Comparison of ENCODE assay signal across 8 cellular contexts in genomic region chr15:70741107-70741511, GRCh38. TPM values are rescaled to one million over a fixed set of nuclear protein-coding genes. Genes with fewer than 3 reads are reported as not detected.
DNase-seq lines count a peak whose midpoint lies in the region; ATAC-seq, FAIRE-seq and TF ChIP-seq lines count a peak whose summit lies in the region.

No MANE protein-coding gene starts in this region.

- H3K27me3 ChIP-seq in endothelial cell of umbilical vein (ENCODE audit: control insufficient read depth in 2 of 2, insufficient read depth in 2 of 2, low read length in 2 of 2) (no peaks in the 10 kb centered on the region), dorsolateral prefrontal cortex (no peaks in the 10 kb centered on the region)
- H3K27me3 ChIP-seq in naive thymus-derived CD4-positive, alpha-beta T cell (ENCODE audit: control insufficient read depth in 2 of 2, insufficient read depth in 2 of 2, low read length in 2 of 2): no peaks in the 10 kb centered on the region
- H3K27me3 ChIP-seq in CD8-positive, alpha-beta memory T cell (ENCODE audit: insufficient read depth, low read length, poor library complexity, severe bottlenecking): no peaks in the 10 kb centered on the region

- dilution Hi-C loops in endothelial cell of umbilical vein (cut with MboI; ENCODE audit: extremely low pct_ligation_motif_present, low sequenced_read_pairs): no loop called here

- peaks cover 0 to 3% (median 0%) of the 10 kb centered on the region in 7 donors for H3K4me1 Mint-ChIP-seq in naive thymus-derived CD4-positive, alpha-beta T cell
- no peaks in the 10 kb centered on the region for H3K4me1 Mint-ChIP-seq in CD8-positive, alpha-beta memory T cell

- H3K36me3 Mint-ChIP-seq in naive thymus-derived CD4-positive, alpha-beta T cell: no peaks in the 10 kb centered on the region
- no peaks in the 10 kb centered on the region for H3K36me3 Mint-ChIP-seq in CD8-positive, alpha-beta memory T cell

- DNase-seq in AG10803 (ENCODE audit: low read depth) (peak; percentile 90), NCI-H2029 treated with DMSO at 0.1 percent for 48 hours (lab: John Stamatoyannopoulos, UW) (peak; percentile 11), endothelial cell of umbilical vein (ENCODE audit: low read depth, low spot score) (peak; percentile 78), iPS-NIHi7 (ENCODE audit: extremely low spot score) (no peak), dorsolateral prefrontal cortex (no peak)
- DNase-seq in naive thymus-derived CD4-positive, alpha-beta T cell: no peak
- DNase-seq in CD8-positive, alpha-beta memory T cell: no peak

- H3K4me3 Mint-ChIP-seq in naive thymus-derived CD4-positive, alpha-beta T cell: no peak overlapping the region
- no peak overlapping the region for H3K4me3 Mint-ChIP-seq in CD8-positive, alpha-beta memory T cell

- ATAC-seq in naive thymus-derived CD4-positive, alpha-beta T cell: peak; percentile 20
- ATAC-seq in GM21447 (IDR thresholded peaks at IDR 0.05; ENCODE audit: unreplicated experiment): no peak

- H3K9me3 Mint-ChIP-seq in naive thymus-derived CD4-positive, alpha-beta T cell: peaks cover 0 to 2% (median 0%) of the 10 kb centered on the region in 11 donors
- no peaks in the 10 kb centered on the region for H3K9me3 Mint-ChIP-seq in CD8-positive, alpha-beta memory T cell

- BruUV-seq in endothelial cell of umbilical vein (replicated peaks; lab: Mats Ljungman, UMichigan): no TSS peak

- H3K4me2 ChIP-seq in endothelial cell of umbilical vein (ENCODE audit: insufficient read depth, low read length): peak overlapping the region; percentile 72

- no peaks in the 10 kb centered on the region for H4K20me1 ChIP-seq in endothelial cell of umbilical vein (replicated peaks; ENCODE audit: control insufficient read depth, extremely low read depth, insufficient read depth, low read length)

- intact Hi-C loops in endothelial cell of umbilical vein (cut with micrococcal nuclease) (loop anchor here (1.0 kb wide), 1 partner anchor 21 kb away; no protein-coding TSS in a partner anchor), dorsolateral prefrontal cortex (cut with DNase I) (no loop called here)
- intact Hi-C loops in naive thymus-derived CD4-positive, alpha-beta T cell (cut with micrococcal nuclease): no loop called here

- no peaks in the 10 kb centered on the region for H3K36me3 ChIP-seq in endothelial cell of umbilical vein (ENCODE audit: control insufficient read depth in 2 of 2, extremely low read depth in 1 of 2, insufficient read depth in 2 of 2, low read length in 2 of 2)
- H3K36me3 ChIP-seq in naive thymus-derived CD4-positive, alpha-beta T cell (ENCODE audit: control insufficient read depth in 2 of 3, insufficient read depth in 3 of 3, low read length in 3 of 3): no peaks in the 10 kb centered on the region
- no peaks in the 10 kb centered on the region for H3K36me3 ChIP-seq in CD8-positive, alpha-beta memory T cell (ENCODE audit: insufficient read depth, low read length)

- peaks cover 3% of the 10 kb centered on the region for H3K9me1 ChIP-seq in endothelial cell of umbilical vein (replicated peaks; ENCODE audit: control insufficient read depth, extremely low read depth, insufficient read depth, low read length)

- peaks cover 60% of the 10 kb centered on the region for H3K79me2 ChIP-seq in endothelial cell of umbilical vein (ENCODE audit: control insufficient read depth, insufficient read depth, low read length)

- TF ChIP-seq POLR2A in endothelial cell of umbilical vein (IDR thresholded peaks at IDR 0.05; ENCODE audit: low read depth, low read length): no peak

- H3K4me3 ChIP-seq in AG10803 (ENCODE audit: low read length) (no peak overlapping the region), endothelial cell of umbilical vein (replicated peaks in 1 of 3; ENCODE audit: insufficient read depth in 1 of 3, low read depth in 1 of 3, low read length in 3 of 3) (no peak overlapping the region), dorsolateral prefrontal cortex (no peak overlapping the region)
- no peak overlapping the region for H3K4me3 ChIP-seq in naive thymus-derived CD4-positive, alpha-beta T cell (ENCODE audit: low read length)
- no peak overlapping the region for H3K4me3 ChIP-seq in CD8-positive, alpha-beta memory T cell (ENCODE audit: low read length)

- CTCF ChIA-PET in endothelial cell of umbilical vein (lab: Charles Lee): interaction anchor here (1.5 kb wide), 1 partner anchor 71 kb away, joined by 5 read pairs; no protein-coding TSS in a partner anchor
- CTCF ChIA-PET in naive thymus-derived CD4-positive, alpha-beta T cell (lab: Charles Lee): no interaction called here
- CTCF ChIA-PET in CD8-positive, alpha-beta memory T cell (lab: Charles Lee): no interaction called here

- TF ChIP-seq CTCF in AG10803 (conservative IDR thresholded peaks at IDR 0.05; ENCODE audit: low read length): no peak
- TF ChIP-seq CTCF in endothelial cell of umbilical vein (IDR thresholded peaks at IDR 0.05; ENCODE audit: extremely low read depth in 1 of 2, insufficient read depth in 1 of 2, low read depth in 1 of 2, low read length in 2 of 2): no peak
- TF ChIP-seq CTCF in dorsolateral prefrontal cortex (IDR thresholded peaks at IDR 0.05 in 54 of 56, conservative IDR thresholded peaks at IDR 0.05 in 2 of 56; ENCODE audit: low read depth in 1 of 56, partially characterized antibody in 56 of 56): no peak

- no peak overlapping the region for H3K27ac Mint-ChIP-seq in naive thymus-derived CD4-positive, alpha-beta T cell
- H3K27ac Mint-ChIP-seq in CD8-positive, alpha-beta memory T cell: no peak overlapping the region

- peak overlapping the region; percentile 2 for H2AFZ ChIP-seq in endothelial cell of umbilical vein (ENCODE audit: low read depth, low read length)

- POLR2A ChIA-PET in endothelial cell of umbilical vein (lab: Charles Lee): no interaction called here
- POLR2A ChIA-PET in naive thymus-derived CD4-positive, alpha-beta T cell (lab: Charles Lee): no interaction called here
- POLR2A ChIA-PET in CD8-positive, alpha-beta memory T cell (lab: Charles Lee): no interaction called here

- peak overlapping the region; percentile 66 for H3K27ac ChIP-seq in endothelial cell of umbilical vein (ENCODE audit: insufficient read depth, low read depth, low read length)
- H3K27ac ChIP-seq in naive thymus-derived CD4-positive, alpha-beta T cell (ENCODE audit: low read depth, low read length): no peak overlapping the region
- peak overlapping the region in 9 of 59 donors; percentile 0 to 64 (median 29) for H3K27ac ChIP-seq in dorsolateral prefrontal cortex
- H3K27ac ChIP-seq in CD8-positive, alpha-beta memory T cell (ENCODE audit: low read depth, low read length): no peak overlapping the region

- peak overlapping the region; percentile 35 for H3K9ac ChIP-seq in endothelial cell of umbilical vein (replicated peaks; ENCODE audit: extremely low read depth, insufficient read depth, low read length)

- peaks cover 0 to 24% (median 4%) of the 10 kb centered on the region in 5 donors for H3K27me3 Mint-ChIP-seq in naive thymus-derived CD4-positive, alpha-beta T cell
- H3K27me3 Mint-ChIP-seq in CD8-positive, alpha-beta memory T cell: peaks cover 5 to 28% of the 10 kb centered on the region in 2 donors

- no peak for FAIRE-seq in endothelial cell of umbilical vein (lab: Jason Lieb, UNC)

- peaks cover 27% of the 10 kb centered on the region for H3K4me1 ChIP-seq in endothelial cell of umbilical vein (ENCODE audit: control insufficient read depth, extremely low read depth, insufficient read depth, low read length)
- no peaks in the 10 kb centered on the region for H3K4me1 ChIP-seq in naive thymus-derived CD4-positive, alpha-beta T cell (ENCODE audit: control insufficient read depth in 2 of 2, insufficient read depth in 2 of 2, low read length in 2 of 2)
- no peaks in the 10 kb centered on the region for H3K4me1 ChIP-seq in CD8-positive, alpha-beta memory T cell (ENCODE audit: insufficient read depth, low read length)

- H3K9me3 ChIP-seq in endothelial cell of umbilical vein (replicated peaks; ENCODE audit: control insufficient read depth, insufficient read depth, low read length): no peaks in the 10 kb centered on the region
- no peaks in the 10 kb centered on the region for H3K9me3 ChIP-seq in naive thymus-derived CD4-positive, alpha-beta T cell (ENCODE audit: control insufficient read depth in 2 of 3, low read length in 3 of 3)
- H3K9me3 ChIP-seq in CD8-positive, alpha-beta memory T cell (ENCODE audit: low read length): no peaks in the 10 kb centered on the region

TF ChIP-seq in endothelial cell of umbilical vein, 7 proteins besides CTCF, POLR2A, EP300 and RAD21:
- TF ChIP-seq GATA2 (IDR thresholded peaks at IDR 0.05; ENCODE audit: insufficient read depth, insufficient read length, low read depth, low read length): no peak
- no peak for TF ChIP-seq EZH2 (IDR thresholded peaks at IDR 0.05; ENCODE audit: borderline replicate concordance, low read depth, low read length, severe bottlenecking)
- TF ChIP-seq MYC (IDR thresholded peaks at IDR 0.05; ENCODE audit: low read depth, low read length): no peak
- TF ChIP-seq JUN (IDR thresholded peaks at IDR 0.05; ENCODE audit: borderline replicate concordance, insufficient read depth, insufficient read length, low read depth): no peak
- no peak for TF ChIP-seq MAX (IDR thresholded peaks at IDR 0.05; ENCODE audit: insufficient read depth, insufficient read length)
- no peak for TF ChIP-seq FOS (IDR thresholded peaks at IDR 0.05; ENCODE audit: borderline replicate concordance, insufficient read depth, low read length)
- no peak for TF ChIP-seq POLR2AphosphoS5 (IDR thresholded peaks at IDR 0.05; ENCODE audit: insufficient read depth, low read depth, low read length)

RNA-seq across cellular contexts. Expression of gene UACA, which starts 22.2 kb away (rescaled TPM):
- 270 and 292 TPM in 2 replicates for total RNA-seq in endothelial cell of umbilical vein
- polyA plus RNA-seq in endothelial cell of umbilical vein: 167 and 219 TPM in 2 replicates
- polyA plus RNA-seq in endothelial cell of umbilical vein (2011; cell fraction: cytosol; rRNA removed): 80.1 and 99.7 TPM in 2 replicates
- polyA plus RNA-seq in endothelial cell of umbilical vein (2011; cell fraction: nucleus; rRNA removed): 468 and 497 TPM in 2 replicates
- polyA plus RNA-seq in endothelial cell of umbilical vein (2012): 81.1 and 104 TPM in 2 replicates
- 784 and 840 TPM in 2 replicates for polyA minus RNA-seq in endothelial cell of umbilical vein
- polyA minus RNA-seq in endothelial cell of umbilical vein (2011; cell fraction: cytosol; rRNA and poly(A)+ RNA removed): 17.6 TPM
- polyA minus RNA-seq in endothelial cell of umbilical vein (2011; cell fraction: nucleus; rRNA and poly(A)+ RNA removed): 795 and 1,008 TPM in 2 replicates
- 1 to 10 TPM in 2 of 5 experiments, under 1 TPM in 3; 0.14 to 2.1 (median 0.46) TPM for total RNA-seq in naive thymus-derived CD4-positive, alpha-beta T cell
- polyA plus RNA-seq in naive thymus-derived CD4-positive, alpha-beta T cell: under 1 TPM in 1 of 2 donors, not detected in 1; 0.38 TPM
- total RNA-seq in dorsolateral prefrontal cortex: 10 to 100 TPM in 115 of 120 experiments, 1 to 10 TPM in 5; 5.4 to 65.1 (median 20.5) TPM
- under 1 TPM; 0.53 to 0.81 TPM for total RNA-seq in CD8-positive, alpha-beta memory T cell
- polyA plus RNA-seq in CD8-positive, alpha-beta memory T cell: not detected

Comparison
In these comparisons a context has a peak if more than half of its experiments do, and no peak if none do; other contexts are left out.
1. DNase-seq: peak in AG10803 (single experiment), NCI-H2029 treated with DMSO at 0.1 percent for 48 hours (single experiment) and endothelial cell of umbilical vein (single experiment); none in naive thymus-derived CD4-positive, alpha-beta T cell (0 of 9), iPS-NIHi7 (single experiment), dorsolateral prefrontal cortex (0 of 10) and CD8-positive, alpha-beta memory T cell (0 of 5).